In the genomic region with DNA sequence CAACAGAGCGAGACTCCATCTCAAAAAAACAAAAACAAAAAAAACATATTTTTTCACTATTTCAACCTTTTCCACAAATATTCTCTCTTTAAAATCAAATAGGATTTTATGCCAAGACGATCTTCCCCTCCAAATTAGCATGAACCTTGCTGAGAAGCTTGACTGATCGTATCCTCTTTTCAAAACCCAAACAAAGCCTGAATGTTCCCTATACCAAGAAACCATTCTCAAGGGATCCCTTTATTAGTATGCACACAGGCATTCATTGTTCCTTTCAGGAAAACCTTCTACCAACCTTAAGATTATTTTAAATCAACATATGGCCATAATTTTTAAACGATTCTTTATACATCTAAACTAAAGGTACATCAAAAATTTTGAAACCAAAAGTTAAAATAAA, we compare ENCODE assay signal across 26 cellular contexts. TPM values are rescaled to one million over a fixed set of nuclear protein-coding genes. Genes with fewer than 3 reads are reported as not detected.
DNase-seq lines count a peak whose midpoint lies in the region; ATAC-seq and TF ChIP-seq lines count a peak whose summit lies in the region.
"Had no signal": no experiment of that assay in that cellular context is flagged by ENCODE, and none has a peak within 500 bp of the region (broad histone marks: within the 10 kb centered on the region; RNA-seq: fewer than 3 reads in every experiment).

No MANE protein-coding gene starts in this region.

- H3K9ac ChIP-seq in SK-N-MC (ENCODE audit: insufficient read length): peak overlapping the region; percentile 12
- peak overlapping the region; percentile 25 for H3K9ac ChIP-seq in iPS-18a (ENCODE audit: low read length)

- H3K27ac Mint-ChIP-seq in activated naive CD4-positive, alpha-beta T cell treated with anti-CD3 and anti-CD28 coated beads, Interleukin-2, amount 50 U/mL, for 24 hours: peak overlapping the region; percentile 57
- H3K27ac Mint-ChIP-seq: T-helper 1 cell treated with Interleukin-12 subunit alpha and Interleukin-12 subunit beta and Interleukin-4 antibody, amounts not matched to agents 30 μg/mL and 1 μg/mL, for 36 hours had no signal

- DNase-seq in activated naive CD4-positive, alpha-beta T cell treated with anti-CD3 and anti-CD28 coated beads, Interleukin-2, amount 50 U/mL, for 16 hours: no peak
- no peak for DNase-seq in SK-N-MC (ENCODE audit: low read depth, low spot score)
- no peak for DNase-seq in gastrocnemius medialis
- DNase-seq in NCI-H1417 (lab: John Stamatoyannopoulos, UW): no peak
- no peak for DNase-seq in stimulated activated CD4-positive, alpha-beta T cell treated with anti-CD3 and anti-CD28 coated beads, Interleukin-4, amount 100 ng/mL, for 4 hours
- DNase-seq: activated CD4-positive, alpha-beta T cell treated with anti-CD3 and anti-CD28 coated beads for 48 hours; activated naive CD4-positive, alpha-beta T cell; activated T-cell treated with anti-CD3 and anti-CD28 coated beads, Interleukin-2, amount 50 U/mL, for 4 hours; CD4-positive, alpha-beta memory T cell; effector CD8-positive, alpha-beta T cell; foreskin fibroblast; GM23248; left colon; mesenchymal stem cell; NCI-H1105; NCI-H2029; NCI-H226; nucleus accumbens; Peyer's patch; SIG-M5; stimulated activated CD4-positive, alpha-beta T cell treated with anti-CD3 and anti-CD28 coated beads, Interleukin-2, amount 100 ng/mL, for 24 hours; trophoblast cell had no signal

- ATAC-seq in gastrocnemius medialis (no peak), GM18505 (IDR thresholded peaks at IDR 0.05; ENCODE audit: unreplicated experiment) (no peak)
- ATAC-seq: activated T-cell treated with anti-CD3 and anti-CD28 coated beads, Interleukin-2, amount 50 U/mL, for 4 hours; left colon had no signal

- TF ChIP-seq POLR2A in gastrocnemius medialis (IDR thresholded peaks at IDR 0.05) (no peak), GM18505 (IDR thresholded peaks at IDR 0.05; ENCODE audit: borderline replicate concordance, extremely low read depth, insufficient read depth, insufficient read length) (no peak)

- TF ChIP-seq CTCF in gastrocnemius medialis (IDR thresholded peaks at IDR 0.05 in 4 of 5, conservative IDR thresholded peaks at IDR 0.05 in 1 of 5): no peak

- H3K27ac ChIP-seq in SK-N-MC (peak overlapping the region; percentile 22; the same call in 1 of the 2 replicates), iPS-18a (ENCODE audit: low read length) (no peak overlapping the region), gastrocnemius medialis (peak overlapping the region in 3 of 4 donors; percentile 1 to 10 (median 6))
- H3K27ac ChIP-seq: Peyer's patch had no signal

- intact Hi-C loops in gastrocnemius medialis (cut with DNase I; ENCODE audit: low total_unique reads): no loop called here

- in situ Hi-C loops in gastrocnemius medialis (cut with MboI; ENCODE audit: low sequenced_read_pairs in 4 of 4): no loop called here

- peaks cover 5% of the 10 kb centered on the region for H3K4me1 Mint-ChIP-seq in activated naive CD4-positive, alpha-beta T cell treated with anti-CD3 and anti-CD28 coated beads, Interleukin-2, amount 50 U/mL, for 24 hours

- H3K4me3 Mint-ChIP-seq in activated naive CD4-positive, alpha-beta T cell treated with anti-CD3 and anti-CD28 coated beads, Interleukin-2, amount 50 U/mL, for 24 hours: no peak overlapping the region
- H3K4me3 Mint-ChIP-seq: activated T-cell treated with anti-CD3 and anti-CD28 coated beads, Interleukin-2, amount 50 U/mL, for 4 hours; CD4-positive, alpha-beta memory T cell; T-helper 1 cell treated with Interleukin-12 subunit alpha and Interleukin-12 subunit beta and Interleukin-4 antibody, amounts not matched to agents 30 μg/mL and 1 μg/mL, for 36 hours had no signal

- peaks cover 3% of the 10 kb centered on the region for H3K36me3 Mint-ChIP-seq in activated naive CD4-positive, alpha-beta T cell treated with anti-CD3 and anti-CD28 coated beads, Interleukin-2, amount 50 U/mL, for 24 hours

- H3K27me3 Mint-ChIP-seq in activated naive CD4-positive, alpha-beta T cell treated with anti-CD3 and anti-CD28 coated beads, Interleukin-2, amount 50 U/mL, for 24 hours: peaks cover 21% of the 10 kb centered on the region

- peaks cover 15% of the 10 kb centered on the region for H3K27me3 ChIP-seq in iPS-18a (ENCODE audit: control insufficient read depth, insufficient read depth, low read length)
- no peaks in the 10 kb centered on the region for H3K27me3 ChIP-seq in gastrocnemius medialis
- H3K27me3 ChIP-seq: Peyer's patch had no signal

- H3K9me3 Mint-ChIP-seq in activated naive CD4-positive, alpha-beta T cell treated with anti-CD3 and anti-CD28 coated beads, Interleukin-2, amount 50 U/mL, for 24 hours: no peaks in the 10 kb centered on the region
- H3K9me3 Mint-ChIP-seq: activated T-cell treated with anti-CD3 and anti-CD28 coated beads, Interleukin-2, amount 50 U/mL, for 4 hours; CD4-positive, alpha-beta memory T cell; T-helper 1 cell treated with Interleukin-12 subunit alpha and Interleukin-12 subunit beta and Interleukin-4 antibody, amounts not matched to agents 30 μg/mL and 1 μg/mL, for 36 hours had no signal

- H3K9me3 ChIP-seq in SK-N-MC (ENCODE audit: low read depth, low read length) (no peaks in the 10 kb centered on the region), iPS-18a (ENCODE audit: control insufficient read depth, low read depth, low read length) (no peaks in the 10 kb centered on the region), gastrocnemius medialis (no peaks in the 10 kb centered on the region)
- H3K9me3 ChIP-seq: Peyer's patch had no signal

- no peaks in the 10 kb centered on the region for H3K36me3 ChIP-seq in SK-N-MC (ENCODE audit: insufficient read depth, low read length)
- no peaks in the 10 kb centered on the region for H3K36me3 ChIP-seq in iPS-18a (ENCODE audit: control insufficient read depth, low read depth, low read length)
- no peaks in the 10 kb centered on the region for H3K36me3 ChIP-seq in gastrocnemius medialis
- H3K36me3 ChIP-seq: Peyer's patch had no signal

- H3K4me3 ChIP-seq in SK-N-MC: peak overlapping the region; percentile 47
- no peak overlapping the region for H3K4me3 ChIP-seq in iPS-18a (ENCODE audit: low read length)
- no peak overlapping the region for H3K4me3 ChIP-seq in gastrocnemius medialis
- H3K4me3 ChIP-seq: GM23248, Peyer's patch had no signal

- H3K4me1 ChIP-seq in iPS-18a (ENCODE audit: control insufficient read depth, low read depth, low read length): peaks cover 30% of the 10 kb centered on the region
- H3K4me1 ChIP-seq in gastrocnemius medialis: peaks cover 10 to 38% of the 10 kb centered on the region in 2 donors

RNA-seq across cellular contexts. Expression of gene SPIRE1, which starts 6.3 kb away (rescaled TPM):
- total RNA-seq in gastrocnemius medialis: 10 to 100 TPM; 48.3 to 82.7 (median 55.1) TPM

RNA-seq across cellular contexts. Expression of gene CEP76, which starts 50.9 kb away (rescaled TPM):
- 1 to 10 TPM; 5.4 to 9.1 (median 6.8) TPM for total RNA-seq in gastrocnemius medialis

RNA-seq across cellular contexts. Expression of gene PSMG2, which starts 51.2 kb away (rescaled TPM):
- total RNA-seq in gastrocnemius medialis: 10 to 100 TPM; 49.6 to 94.2 (median 63.4) TPM
